Comparison of ENCODE assay signal across 20 cellular contexts in genomic region chr12:6393109-6393508, GRCh38. TPM values are rescaled to one million over a fixed set of nuclear protein-coding genes. Genes with fewer than 3 reads are reported as not detected.
A peak's percentile ranks its signal among the peaks of the same experiment; 100 is the strongest.
DNase-seq lines count a peak whose midpoint lies in the region; ATAC-seq and TF ChIP-seq lines count a peak whose summit lies in the region.
"Had no signal": no experiment of that assay in that cellular context is flagged by ENCODE, and none has a peak within 500 bp of the region (broad histone marks: within the 10 kb centered on the region; RNA-seq: fewer than 3 reads in every experiment).

No MANE protein-coding gene starts in this region.

- no peaks in the 10 kb centered on the region for H3K36me3 Mint-ChIP-seq in WTC11

- H3K9me3 ChIP-seq in muscle layer of colon (ENCODE audit: low read length), result no peaks in the 10 kb centered on the region
- H3K9me3 ChIP-seq: SJCRH30 had no signal

- no peak overlapping the region for H3K4me3 ChIP-seq in muscle layer of colon (ENCODE audit: low read depth in 1 of 2, low read length in 2 of 2)
- H3K4me3 ChIP-seq: SJCRH30 had no signal

- H3K9ac ChIP-seq in muscle layer of colon (ENCODE audit: low read length), result no peak overlapping the region

- DNase-seq in WTC11 (ENCODE audit: low spot score) (no peak), islet precursor cell (no peak), DMS53 treated with DMSO at 0.1 percent for 48 hours (lab: John Stamatoyannopoulos, UW; ENCODE audit: unreplicated experiment) (no peak)
- no peak for DNase-seq in stimulated activated CD4-positive, alpha-beta T cell treated with anti-CD3 and anti-CD28 coated beads, Interleukin-1b, Interleukin-23, amount 100 ng/mL, for 48 hours
- DNase-seq: Calu3; CD4-positive, alpha-beta T cell; NCI-H1436; NCI-H2171 treated with DMSO at 0.1 percent for 48 hours; NCI-H446 treated with DMSO at 0.1 percent for 48 hours; NK-92 treated with Interleukin-12 subunit alpha and Interleukin-12 subunit beta, amount 100 ng/mL, for 24 hours; SJCRH30 had no signal

- peak overlapping the region; percentile 34 for H3K27ac ChIP-seq in 22Rv1
- peak overlapping the region; percentile 12; the same call in 1 of the 2 replicates for H3K27ac ChIP-seq in C4-2B
- peak overlapping the region; percentile 59 for H3K27ac ChIP-seq in muscle layer of colon (ENCODE audit: low read depth, low read length)
- H3K27ac ChIP-seq: SJCRH30 had no signal

- TF ChIP-seq CTCF in 22Rv1 (IDR thresholded peaks at IDR 0.05) (no peak), C4-2B (conservative IDR thresholded peaks at IDR 0.05) (no peak), WTC11 (IDR thresholded peaks at IDR 0.05) (no peak)

- H3K36me3 ChIP-seq in muscle layer of colon (ENCODE audit: insufficient read depth, low read length), result peaks cover 34% of the 10 kb centered on the region
- H3K36me3 ChIP-seq: SJCRH30 had no signal

- no peaks in the 10 kb centered on the region; the same call in 1 of the 2 replicates for H3K27me3 Mint-ChIP-seq in WTC11 (ENCODE audit: low read depth)
- H3K27me3 Mint-ChIP-seq: CD4-positive, alpha-beta T cell had no signal

- peaks cover 23% of the 10 kb centered on the region for H3K4me1 Mint-ChIP-seq in WTC11
- H3K4me1 Mint-ChIP-seq: B cell had no signal

- peaks cover 36% of the 10 kb centered on the region for H3K4me1 ChIP-seq in muscle layer of colon (ENCODE audit: insufficient read depth, low read length)
- H3K4me1 ChIP-seq: SJCRH30 had no signal

- no peaks in the 10 kb centered on the region for H3K9me3 Mint-ChIP-seq in WTC11
- H3K9me3 Mint-ChIP-seq: CD4-positive, alpha-beta T cell had no signal

- H3K27ac Mint-ChIP-seq in WTC11, result no peak overlapping the region
- H3K27ac Mint-ChIP-seq: B cell; CD4-positive, alpha-beta T cell had no signal

- ATAC-seq in WTC11 (no peak), HG02884 (IDR thresholded peaks at IDR 0.05; ENCODE audit: unreplicated experiment) (no peak)
- ATAC-seq: HCT116 had no signal

- H3K4me3 Mint-ChIP-seq in WTC11, result no peak overlapping the region
- H3K4me3 Mint-ChIP-seq: B cell; CD4-positive, alpha-beta T cell had no signal

- no peaks in the 10 kb centered on the region for H3K27me3 ChIP-seq in muscle layer of colon (ENCODE audit: control insufficient read depth in 1 of 2, insufficient read depth in 2 of 2, low read length in 2 of 2)
- H3K27me3 ChIP-seq: SJCRH30 had no signal

- CTCF ChIA-PET in WTC11 (lab: Charles Lee), result interaction anchor here (0.9 kb wide), 1 partner anchor 37 kb away, joined by 3 read pairs; no protein-coding TSS in a partner anchor

- POLR2A ChIA-PET in WTC11 (lab: Charles Lee), result interaction anchor here (1.0 to 1.1 kb wide), 2 partner anchors 17 to 22 kb away, joined by 4 read pairs; no protein-coding TSS in a partner anchor

TF ChIP-seq in WTC11, 78 proteins besides CTCF, POLR2A, EP300 and RAD21:
- TF ChIP-seq HMGA2 (CRISPR knock-in tag; IDR thresholded peaks at IDR 0.05), result no peak
- 0 out of 2 replicates have a peak, but pooled peaks have one; percentile 18 for TF ChIP-seq GTF2I (CRISPR knock-in tag; conservative IDR thresholded peaks at IDR 0.05)
- TF ChIP-seq ZNF121 (CRISPR knock-in tag; IDR thresholded peaks at IDR 0.05), result peak; percentile 58; the same call in 1 of the 2 replicates
- no peak for TF ChIP-seq IRF2 (CRISPR knock-in tag; IDR thresholded peaks at IDR 0.05; ENCODE audit: borderline replicate concordance, low read depth)
- TF ChIP-seq ZNF232 (CRISPR knock-in tag; IDR thresholded peaks at IDR 0.05), result no peak
- no peak for TF ChIP-seq JAZF1 (CRISPR knock-in tag; IDR thresholded peaks at IDR 0.05)
- no peak for TF ChIP-seq MXD4 (CRISPR knock-in tag; IDR thresholded peaks at IDR 0.05; ENCODE audit: borderline replicate concordance)

RNA-seq across cellular contexts. Expression of gene LTBR, which starts 9.1 kb away (rescaled TPM):
- 4.0 to 6.1 TPM (median 4.5 TPM) in 3 replicates for total RNA-seq in WTC11 (2021)
- total RNA-seq: B cell, OCI-LY7 had no signal

RNA-seq across cellular contexts. Expression of gene SCNN1A, which starts 17.7 kb away (rescaled TPM):
- total RNA-seq in WTC11 (2021), result 97.6 to 108 TPM (median 100 TPM) in 3 replicates
- total RNA-seq: RPMI7951, SJCRH30 had no signal

RNA-seq across cellular contexts. Expression of gene TNFRSF1A, which starts 51.2 kb away (rescaled TPM):
- 32.3 to 44.1 TPM (median 32.4 TPM) in 3 replicates for total RNA-seq in WTC11 (2021)

RNA-seq across cellular contexts. Expression of gene CD27, which starts 51.6 kb away (rescaled TPM):
- 0.23 to 0.34 TPM (median 0.28 TPM) in 3 replicates for total RNA-seq in WTC11 (2021)
- total RNA-seq: Calu3, G401, RPMI7951 had no signal

RNA-seq across cellular contexts. Expression of gene TAPBPL, which starts 58.7 kb away (rescaled TPM):
- total RNA-seq in WTC11 (2021), result 0.98 to 1.3 TPM (median 1.1 TPM) in 3 replicates
- total RNA-seq: G401 had no signal
